Comparison of ENCODE assay signal across 8 cellular contexts in genomic region chr17:15261818-15262290, GRCh38. TPM values are rescaled to one million over a fixed set of nuclear protein-coding genes. Genes with fewer than 3 reads are reported as not detected.
A peak's percentile ranks its signal among the peaks of the same experiment; 100 is the strongest.
DNase-seq lines count a peak whose midpoint lies in the region; ATAC-seq and TF ChIP-seq lines count a peak whose summit lies in the region.

No MANE protein-coding gene starts in this region.

- H3K27ac Mint-ChIP-seq in activated CD4-positive, alpha-beta T cell treated with anti-CD3 and anti-CD28 coated beads for 36 hours = no peak overlapping the region

- peaks cover 22% of the 10 kb centered on the region for H3K4me1 ChIP-seq in HAP-1

- CTCF ChIA-PET in activated CD4-positive, alpha-beta T cell treated with anti-CD3 and anti-CD28 coated beads for 36 hours (lab: Charles Lee) = interaction anchor here (4.2 kb wide), 1 partner anchor 241 kb away, joined by 22 read pairs; no protein-coding TSS in a partner anchor

- H3K27ac ChIP-seq in brain microvascular endothelial cell (peak overlapping the region; percentile 67), skin epidermis (peak overlapping the region; percentile 65 to 96 (median 87))

- peaks cover 73% of the 10 kb centered on the region for H3K27me3 Mint-ChIP-seq in activated CD4-positive, alpha-beta T cell treated with anti-CD3 and anti-CD28 coated beads for 36 hours

- no peaks in the 10 kb centered on the region for H3K9me3 Mint-ChIP-seq in activated CD4-positive, alpha-beta T cell treated with anti-CD3 and anti-CD28 coated beads for 36 hours (ENCODE audit: low read depth)

- POLR2A ChIA-PET in activated CD4-positive, alpha-beta T cell treated with anti-CD3 and anti-CD28 coated beads for 36 hours (lab: Charles Lee) = no interaction called here

- H3K4me3 ChIP-seq in HAP-1 = peak overlapping the region; percentile 60
- H3K4me3 ChIP-seq in brain microvascular endothelial cell (ENCODE audit: low read depth, low read length) = peak overlapping the region; percentile 74
- peak overlapping the region; percentile 37 to 52 (median 47) for H3K4me3 ChIP-seq in skin epidermis

- in situ Hi-C loops in HAP-1 (cut with MboI; ENCODE audit: low sequenced_read_pairs) (no loop called here), brain microvascular endothelial cell (cut with HindIII; ENCODE audit: low pct_ligation_motif_present, low sequenced_read_pairs) (no loop called here)

- H3K27me3 ChIP-seq in HAP-1 (ENCODE audit: low read depth) = no peaks in the 10 kb centered on the region
- H3K27me3 ChIP-seq in brain microvascular endothelial cell (replicated peaks) = no peaks in the 10 kb centered on the region

- no peaks in the 10 kb centered on the region for H3K9me3 ChIP-seq in HAP-1

- TF ChIP-seq CTCF in brain microvascular endothelial cell (IDR thresholded peaks at IDR 0.05; ENCODE audit: low read depth, low read length, missing control alignments) = no peak

- ATAC-seq in activated CD4-positive, alpha-beta T cell treated with anti-CD3 and anti-CD28 coated beads for 36 hours = no peak

- no peak overlapping the region for H3K4me3 Mint-ChIP-seq in activated CD4-positive, alpha-beta T cell treated with anti-CD3 and anti-CD28 coated beads for 36 hours

- H3K36me3 ChIP-seq in HAP-1 (replicated peaks) = peaks cover 21% of the 10 kb centered on the region
- H3K36me3 ChIP-seq in brain microvascular endothelial cell (replicated peaks) = no peaks in the 10 kb centered on the region

- intact Hi-C loops in activated CD4-positive, alpha-beta T cell treated with anti-CD3 and anti-CD28 coated beads for 36 hours (cut with DNase I, micrococcal nuclease) = no loop called here

- peak; percentile 11 to 42 for DNase-seq in HAP-1 (ENCODE audit: low spot score in 2 of 2)
- no peak for DNase-seq in brain microvascular endothelial cell
- peak; percentile 57 for DNase-seq in inferior parietal cortex (ENCODE audit: extremely low spot score)
- DNase-seq in activated CD4-positive, alpha-beta T cell treated with anti-CD3 and anti-CD28 coated beads, Interleukin-2, amount 50 U/mL, for 1 hour = no peak
- DNase-seq in UCSD-AML1 (lab: John Stamatoyannopoulos, UW; ENCODE audit: unreplicated experiment) = no peak
- no peak for DNase-seq in activated CD4-positive, alpha-beta T cell treated with anti-CD3 and anti-CD28 coated beads for 36 hours
- no peak for DNase-seq in DMS53 (lab: John Stamatoyannopoulos, UW)

- H3K36me3 Mint-ChIP-seq in activated CD4-positive, alpha-beta T cell treated with anti-CD3 and anti-CD28 coated beads for 36 hours (ENCODE audit: low read depth) = no peaks in the 10 kb centered on the region

- H3K4me1 Mint-ChIP-seq in activated CD4-positive, alpha-beta T cell treated with anti-CD3 and anti-CD28 coated beads for 36 hours = peaks cover 13% of the 10 kb centered on the region

RNA-seq across cellular contexts. Expression of gene PMP22, which starts 3.3 kb away (rescaled TPM):
- under 1 TPM in 1 of 2 experiments, not detected in 1; 0.16 TPM for total RNA-seq in activated CD4-positive, alpha-beta T cell treated with anti-CD3 and anti-CD28 coated beads for 36 hours

Comparison
In these comparisons a context has a peak if more than half of its experiments do, and no peak if none do; other contexts are left out.
1. DNase-seq: peak in HAP-1 (2 of 2) and inferior parietal cortex (single experiment); none in brain microvascular endothelial cell (single experiment), activated CD4-positive, alpha-beta T cell treated with anti-CD3 and anti-CD28 coated beads, Interleukin-2, amount 50 U/mL, for 1 hour (single experiment), UCSD-AML1 (single experiment), activated CD4-positive, alpha-beta T cell treated with anti-CD3 and anti-CD28 coated beads for 36 hours (single experiment) and DMS53 (single experiment).
2. Peak in every context shown above with its lines, with median percentiles within 50 percentile points of each other: H3K4me3 ChIP-seq.